In genomic region chr15:81514769-81515168, GRCh38 we compare ENCODE assay signal across 9 cellular contexts.
"Had no signal": no experiment of that assay in that cellular context is flagged by ENCODE, and none has a peak within 500 bp of the region (broad histone marks: within the 10 kb centered on the region; RNA-seq: fewer than 3 reads in every experiment).

No MANE protein-coding gene starts in this region.

- DNase-seq: H9, HCEC 1CT, IMR-90, KG1 had no signal

- FAIRE-seq: H1, H54, HTR-8/SVneo, K562 had no signal

- H3K4me3 ChIP-seq: GM23338, K562 had no signal

- H2AFZ ChIP-seq: GM23338 had no signal

- H3K4me2 ChIP-seq: GM23338 had no signal

- ATAC-seq: GM23338, K562 had no signal
